Comparison of ENCODE assay signal across 11 cellular contexts in genomic region chr2:217165547-217165946, GRCh38.
"Had no signal": no experiment of that assay in that cellular context is flagged by ENCODE, and none has a peak within 500 bp of the region (broad histone marks: within the 10 kb centered on the region; RNA-seq: fewer than 3 reads in every experiment).

No MANE protein-coding gene starts in this region.

- H3K9me3 ChIP-seq: SJSA1 had no signal

- H3K4me3 ChIP-seq: SJSA1, SK-N-MC had no signal

- FAIRE-seq: HTR-8/SVneo, RCC 7860 had no signal

- DNase-seq: NCI-H187, NCI-H2171, NCI-H524 treated with DMSO at 0.1 percent for 48 hours, Right ventricle myocardium superior, SIG-M5 had no signal

- H3K9ac ChIP-seq: KMS-11 had no signal

- H3K36me3 ChIP-seq: SJSA1 had no signal

- H3K4me2 ChIP-seq: KMS-11 had no signal

- H3K27ac ChIP-seq: HL-60, KMS-11, SJSA1, SK-N-MC had no signal

- H3K27me3 ChIP-seq: SJSA1 had no signal
